8 cellular contexts compared by ENCODE assay signal in the genomic region with DNA sequence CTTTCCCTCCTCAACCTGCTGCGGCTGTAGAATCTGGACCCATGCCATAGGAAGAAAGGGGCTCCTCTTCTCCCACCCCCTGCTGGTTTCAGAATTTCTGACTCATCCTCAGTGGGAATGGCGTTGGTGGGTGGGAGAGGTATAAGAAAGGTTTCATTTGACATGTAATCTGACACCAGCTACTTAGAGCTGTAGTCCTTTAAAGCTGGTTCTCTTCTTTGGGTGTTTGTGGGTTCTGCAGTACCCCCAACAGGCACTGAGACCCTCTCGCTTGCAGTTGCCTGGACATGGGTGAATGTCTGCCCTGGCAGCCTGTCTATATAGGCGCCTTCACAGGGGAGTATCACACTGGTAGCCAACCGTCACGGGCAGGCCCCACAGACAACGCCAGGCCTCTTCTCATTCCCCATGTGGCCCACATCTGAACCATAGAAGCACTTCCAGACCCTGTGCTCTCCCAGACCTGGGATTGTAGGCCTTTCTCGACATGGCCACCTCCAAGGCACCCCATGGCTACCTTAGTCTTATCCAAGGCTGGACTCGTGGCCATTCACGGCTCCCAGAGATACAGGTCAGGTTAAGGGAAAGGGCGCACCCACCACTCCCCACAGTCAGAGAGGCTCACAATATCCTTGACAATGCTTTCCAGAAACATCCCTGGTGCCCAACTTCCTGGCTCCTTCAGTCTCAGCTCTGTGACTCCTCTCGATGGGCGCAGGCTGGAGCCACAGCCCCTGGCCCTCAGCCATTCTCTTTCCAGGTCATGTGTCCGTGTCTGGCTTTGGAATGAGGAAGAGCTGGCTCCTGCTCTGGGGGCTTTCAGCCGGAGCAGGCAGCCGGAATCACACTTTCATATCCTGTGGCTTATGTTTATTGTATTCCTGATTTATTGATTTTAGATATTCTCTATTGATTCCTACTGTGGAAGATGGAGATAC. TPM values are rescaled to one million over a fixed set of nuclear protein-coding genes. Genes with fewer than 3 reads are reported as not detected.
DNase-seq lines count a peak whose midpoint lies in the region; ATAC-seq and TF ChIP-seq lines count a peak whose summit lies in the region.

No MANE protein-coding gene starts in this region.

- H3K27ac ChIP-seq in BLaER1: peak overlapping the region; percentile 1; the same call in 1 of the 2 replicates

- H3K36me3 Mint-ChIP-seq in activated naive CD4-positive, alpha-beta T cell treated with anti-CD3 and anti-CD28 coated beads, Interleukin-2, amount 50 U/mL, for 72 hours: peaks cover 0 to 6% of the 10 kb centered on the region in 2 donors

- H3K4me1 ChIP-seq in BLaER1: peaks cover 51% of the 10 kb centered on the region

- ATAC-seq in activated naive CD4-positive, alpha-beta T cell treated with anti-CD3 and anti-CD28 coated beads, Interleukin-2, amount 50 U/mL, for 72 hours: peak; percentile 38 to 47
- ATAC-seq in HG02642 (IDR thresholded peaks at IDR 0.05; ENCODE audit: poor library complexity, unreplicated experiment) (no peak), GM18502 (IDR thresholded peaks at IDR 0.05; ENCODE audit: poor library complexity, unreplicated experiment) (no peak)

- TF ChIP-seq CTCF in HFF-Myc (IDR thresholded peaks at IDR 0.05; ENCODE audit: low read depth, low read length, missing control alignments): no peak

- peaks cover 4% of the 10 kb centered on the region; the same call in 1 of the 2 replicates for H4K20me1 ChIP-seq in BLaER1

- peak overlapping the region; percentile 73 for H3K4me2 ChIP-seq in BLaER1

- no peaks in the 10 kb centered on the region for H3K9me3 Mint-ChIP-seq in activated naive CD4-positive, alpha-beta T cell treated with anti-CD3 and anti-CD28 coated beads, Interleukin-2, amount 50 U/mL, for 72 hours

- no peaks in the 10 kb centered on the region for H3K27me3 ChIP-seq in BLaER1

- H3K4me3 ChIP-seq in BLaER1 (no peak overlapping the region), HFF-Myc (replicated peaks; ENCODE audit: low read depth, low read length) (no peak overlapping the region)

- DNase-seq in HFF-Myc (ENCODE audit: extremely low read depth, low read depth) (peak; percentile 86), iris pigment epithelial cell (ENCODE audit: low read depth) (peak; percentile 89), NCI-H526 treated with DMSO at 0.1 percent for 48 hours (lab: John Stamatoyannopoulos, UW) (no peak)
- no peak for DNase-seq in activated naive CD4-positive, alpha-beta T cell treated with anti-CD3 and anti-CD28 coated beads, Interleukin-2, amount 50 U/mL, for 72 hours (ENCODE audit: low spot score in 2 of 2)
- no peak for DNase-seq in effector CD4-positive, alpha-beta T cell

- peak overlapping the region in 1 of 2 donors; percentile 68 for H3K27ac Mint-ChIP-seq in activated naive CD4-positive, alpha-beta T cell treated with anti-CD3 and anti-CD28 coated beads, Interleukin-2, amount 50 U/mL, for 72 hours

- peaks cover 16% of the 10 kb centered on the region for H3K36me3 ChIP-seq in BLaER1

- no peaks in the 10 kb centered on the region for H3K9me3 ChIP-seq in BLaER1

- no peak overlapping the region for H3K9ac ChIP-seq in BLaER1

RNA-seq across cellular contexts. Expression of gene ZNF862, which starts 17.5 kb away (rescaled TPM):
- total RNA-seq in activated naive CD4-positive, alpha-beta T cell treated with anti-CD3 and anti-CD28 coated beads, Interleukin-2, amount 50 U/mL, for 72 hours: 10 to 100 TPM; 18.9 to 23.0 TPM

RNA-seq across cellular contexts. Expression of gene ATP6V0E2, which starts 18.1 kb away (rescaled TPM):
- total RNA-seq in activated naive CD4-positive, alpha-beta T cell treated with anti-CD3 and anti-CD28 coated beads, Interleukin-2, amount 50 U/mL, for 72 hours: 10 to 100 TPM; 35.4 to 43.5 TPM

Comparison
In these comparisons a context has a peak if more than half of its experiments do, and no peak if none do; other contexts are left out.
1. DNase-seq: peak in HFF-Myc (single experiment) and iris pigment epithelial cell (single experiment); none in activated naive CD4-positive, alpha-beta T cell treated with anti-CD3 and anti-CD28 coated beads, Interleukin-2, amount 50 U/mL, for 72 hours (0 of 2), NCI-H526 treated with DMSO at 0.1 percent for 48 hours (single experiment) and effector CD4-positive, alpha-beta T cell (single experiment).
2. ATAC-seq: peak in activated naive CD4-positive, alpha-beta T cell treated with anti-CD3 and anti-CD28 coated beads, Interleukin-2, amount 50 U/mL, for 72 hours (2 of 2); none in HG02642 (single experiment) and GM18502 (single experiment).